22 cellular contexts compared by ENCODE assay signal in the genomic region with DNA sequence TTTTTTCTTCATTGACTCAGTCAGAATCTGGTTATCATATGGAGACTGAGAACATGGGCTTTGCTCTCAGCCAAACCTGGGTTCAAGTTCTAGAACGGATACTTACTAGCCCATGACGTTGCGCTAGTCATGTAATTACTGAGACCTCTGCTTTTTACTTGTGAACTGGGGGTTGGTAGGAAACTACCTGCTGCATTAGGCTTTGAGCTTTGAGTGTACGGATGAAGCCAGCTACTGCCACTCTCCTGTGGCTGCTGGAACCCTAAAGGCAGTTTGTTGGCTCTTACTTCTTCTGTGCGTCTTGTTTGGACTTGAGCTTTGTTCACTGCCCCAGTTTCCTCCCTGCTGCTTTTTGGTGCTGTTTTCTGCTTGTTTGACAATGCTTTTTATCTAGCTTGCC. TPM values are rescaled to one million over a fixed set of nuclear protein-coding genes. Genes with fewer than 3 reads are reported as not detected.
DNase-seq lines count a peak whose midpoint lies in the region; ATAC-seq and TF ChIP-seq lines count a peak whose summit lies in the region.
"Had no signal": no experiment of that assay in that cellular context is flagged by ENCODE, and none has a peak within 500 bp of the region (broad histone marks: within the 10 kb centered on the region; RNA-seq: fewer than 3 reads in every experiment).

No MANE protein-coding gene starts in this region.

- H3K9me3 Mint-ChIP-seq in CD8-positive, alpha-beta memory T cell = no peaks in the 10 kb centered on the region
- H3K9me3 Mint-ChIP-seq in activated naive CD8-positive, alpha-beta T cell treated with anti-CD3 and anti-CD28 coated beads, Interleukin-2, amount 50 U/mL, for 24 hours = no peaks in the 10 kb centered on the region
- H3K9me3 Mint-ChIP-seq in neural progenitor cell (peaks cover 5% of the 10 kb centered on the region), MCF 10A (ENCODE audit: unreplicated experiment) (no peaks in the 10 kb centered on the region)

- no peak for TF ChIP-seq EP300 in gastroesophageal sphincter (IDR thresholded peaks at IDR 0.05)

- no peak overlapping the region for H3K4me2 ChIP-seq in neural progenitor cell
- H3K4me2 ChIP-seq: KMS-11 had no signal

- H3F3A ChIP-seq in neural progenitor cell (ENCODE audit: low read depth) = no peaks in the 10 kb centered on the region

- TF ChIP-seq CTCF in neural progenitor cell (IDR thresholded peaks at IDR 0.05) (no peak), GM13977 (IDR thresholded peaks at IDR 0.05; ENCODE audit: extremely low read depth, insufficient read depth, missing control alignments) (no peak), gastroesophageal sphincter (IDR thresholded peaks at IDR 0.05) (no peak), MCF 10A (IDR thresholded peaks at IDR 0.05; ENCODE audit: unreplicated experiment) (no peak)

- CTCF ChIA-PET in CD8-positive, alpha-beta memory T cell (lab: Charles Lee) = interaction anchor here (0.6 to 2.3 kb wide), 10 partner anchors 11 to 165 kb away, joined by 3 to 13 read pairs (median 4); partner anchors contain the start of genes HDAC10 and SCO2
- CTCF ChIA-PET in MCF 10A (lab: Yijun Ruan, JAX) = interaction anchor here (0.7 to 1.7 kb wide), 3 partner anchors 10 to 123 kb away, joined by 3 to 4 read pairs (median 3); no protein-coding TSS in a partner anchor

- H3K36me3 ChIP-seq in CD8-positive, alpha-beta memory T cell (ENCODE audit: insufficient read depth, low read length) = peaks cover 10% of the 10 kb centered on the region
- H3K36me3 ChIP-seq in KOPT-K1 (ENCODE audit: insufficient read depth, low read length) = peaks cover 40% of the 10 kb centered on the region
- H3K36me3 ChIP-seq in neural progenitor cell = no peaks in the 10 kb centered on the region
- peaks cover 0 to 25% of the 10 kb centered on the region in 2 donors for H3K36me3 ChIP-seq in gastroesophageal sphincter

- POLR2A ChIA-PET in CD8-positive, alpha-beta memory T cell (lab: Charles Lee) = interaction anchor here (0.6 to 2.0 kb wide), 4 partner anchors 20 to 170 kb away, joined by 3 to 6 read pairs (median 4); no protein-coding TSS in a partner anchor
- POLR2A ChIA-PET in MCF 10A (lab: Yijun Ruan, JAX) = interaction anchor here (1.0 kb wide), 1 partner anchor 117 kb away, joined by 3 read pairs; no protein-coding TSS in a partner anchor

- H3K36me3 Mint-ChIP-seq in CD8-positive, alpha-beta memory T cell = peaks cover 9 to 35% (median 13%) of the 10 kb centered on the region in 3 donors
- peaks cover 22% of the 10 kb centered on the region for H3K36me3 Mint-ChIP-seq in activated naive CD8-positive, alpha-beta T cell treated with anti-CD3 and anti-CD28 coated beads, Interleukin-2, amount 50 U/mL, for 24 hours (ENCODE audit: low read depth)
- H3K36me3 Mint-ChIP-seq in neural progenitor cell = peaks cover 33% of the 10 kb centered on the region
- H3K36me3 Mint-ChIP-seq in MCF 10A (ENCODE audit: insufficient read depth, unreplicated experiment) = peaks cover 29% of the 10 kb centered on the region

- intact Hi-C loops in MCF 10A (cut with micrococcal nuclease) = no loop called here

- no peak overlapping the region for H3K9ac ChIP-seq in neural progenitor cell
- H3K9ac ChIP-seq: KMS-11 had no signal

- in situ Hi-C loops in GM13977 (cut with MboI; ENCODE audit: low pct_unique_long_range_greater_than_20kb, low sequenced_read_pairs, unreplicated experiment) = no loop called here

- peak overlapping the region; percentile 77 to 97 (median 89) for H3K27ac Mint-ChIP-seq in CD8-positive, alpha-beta memory T cell
- peak overlapping the region; percentile 64 for H3K27ac Mint-ChIP-seq in activated naive CD8-positive, alpha-beta T cell treated with anti-CD3 and anti-CD28 coated beads, Interleukin-2, amount 50 U/mL, for 24 hours
- H3K27ac Mint-ChIP-seq in neural progenitor cell = peak overlapping the region; percentile 62
- no peak overlapping the region for H3K27ac Mint-ChIP-seq in MCF 10A (ENCODE audit: low read depth, unreplicated experiment)

- DNase-seq in CD8-positive, alpha-beta memory T cell = no peak
- no peak for DNase-seq in activated naive CD8-positive, alpha-beta T cell treated with anti-CD3 and anti-CD28 coated beads, Interleukin-2, amount 50 U/mL, for 24 hours
- DNase-seq in neural progenitor cell (ENCODE audit: low spot score) = no peak
- DNase-seq in GM13977 (ENCODE audit: low spot score) = no peak
- no peak for DNase-seq in MCF 10A (ENCODE audit: unreplicated experiment)
- DNase-seq: AML-193; amniotic stem cell; Calu3; effector CD8-positive, alpha-beta T cell; EL; left ventricle myocardium inferior; NCI-H1092; NCI-H2081 treated with DMSO at 0.1 percent for 48 hours; NK-92 treated with Interleukin-12 subunit alpha and Interleukin-12 subunit beta, amount 100 ng/mL, for 24 hours; retina; stimulated activated CD4-positive, alpha-beta T cell treated with anti-CD3 and anti-CD28 coated beads, Interleukin-12 subunit alpha, Interleukin-12 subunit beta, amount 100 ng/mL, for 4 hours; T1000; transverse colon had no signal

- peak; percentile 61 for ATAC-seq in activated naive CD8-positive, alpha-beta T cell treated with anti-CD3 and anti-CD28 coated beads, Interleukin-2, amount 50 U/mL, for 24 hours
- ATAC-seq in gastroesophageal sphincter = no peak

- no peak overlapping the region for H3K4me3 ChIP-seq in CD8-positive, alpha-beta memory T cell (ENCODE audit: low read length)
- no peak overlapping the region for H3K4me3 ChIP-seq in neural progenitor cell
- H3K4me3 ChIP-seq in gastroesophageal sphincter = no peak overlapping the region
- H3K4me3 ChIP-seq: left ventricle myocardium inferior, transverse colon had no signal

- no TSS peak for BruUV-seq in MCF 10A (replicated peaks; lab: Mats Ljungman, UMichigan)

- no peaks in the 10 kb centered on the region for H3K9me3 ChIP-seq in CD8-positive, alpha-beta memory T cell (ENCODE audit: low read length)
- H3K9me3 ChIP-seq in KOPT-K1 (ENCODE audit: insufficient read depth, low read length, poor library complexity, severe bottlenecking) (no peaks in the 10 kb centered on the region), neural progenitor cell (ENCODE audit: low read depth) (no peaks in the 10 kb centered on the region), gastroesophageal sphincter (no peaks in the 10 kb centered on the region)
- H3K9me3 ChIP-seq: left ventricle myocardium inferior, neutrophil, transverse colon had no signal

- TF ChIP-seq POLR2A in gastroesophageal sphincter (IDR thresholded peaks at IDR 0.05) = no peak

- H3K4me1 ChIP-seq in CD8-positive, alpha-beta memory T cell (ENCODE audit: insufficient read depth, low read length) = peaks cover 33% of the 10 kb centered on the region
- no peaks in the 10 kb centered on the region for H3K4me1 ChIP-seq in neural progenitor cell
- peaks cover 0 to 30% (median 2%) of the 10 kb centered on the region in 3 donors for H3K4me1 ChIP-seq in gastroesophageal sphincter

- H3K4me3 Mint-ChIP-seq in CD8-positive, alpha-beta memory T cell = peak overlapping the region in 6 of 7 donors; percentile 34 to 67 (median 54)
- H3K4me3 Mint-ChIP-seq in activated naive CD8-positive, alpha-beta T cell treated with anti-CD3 and anti-CD28 coated beads, Interleukin-2, amount 50 U/mL, for 24 hours = no peak overlapping the region
- H3K4me3 Mint-ChIP-seq in neural progenitor cell (no peak overlapping the region), MCF 10A (ENCODE audit: unreplicated experiment) (no peak overlapping the region)

- peaks cover 64% of the 10 kb centered on the region for H4K20me1 ChIP-seq in neural progenitor cell (ENCODE audit: low read depth)

- peak overlapping the region; percentile 4 for H3K27ac ChIP-seq in CD8-positive, alpha-beta memory T cell (ENCODE audit: low read depth, low read length)
- H3K27ac ChIP-seq in KOPT-K1 (ENCODE audit: low read depth, low read length, poor library complexity, severe bottlenecking) = peak overlapping the region; percentile 64
- H3K27ac ChIP-seq in neural progenitor cell = no peak overlapping the region
- no peak overlapping the region for H3K27ac ChIP-seq in gastroesophageal sphincter
- H3K27ac ChIP-seq: KMS-11, left ventricle myocardium inferior, neutrophil had no signal

- H3K4me1 Mint-ChIP-seq in CD8-positive, alpha-beta memory T cell = peaks cover 53 to 76% (median 68%) of the 10 kb centered on the region in 3 donors
- peaks cover 60% of the 10 kb centered on the region for H3K4me1 Mint-ChIP-seq in activated naive CD8-positive, alpha-beta T cell treated with anti-CD3 and anti-CD28 coated beads, Interleukin-2, amount 50 U/mL, for 24 hours
- H3K4me1 Mint-ChIP-seq in neural progenitor cell (peaks cover 2% of the 10 kb centered on the region), MCF 10A (ENCODE audit: insufficient read depth, unreplicated experiment) (peaks cover 6% of the 10 kb centered on the region)

- H3K27me3 ChIP-seq in CD8-positive, alpha-beta memory T cell (ENCODE audit: insufficient read depth, low read length, poor library complexity, severe bottlenecking) = no peaks in the 10 kb centered on the region
- H3K27me3 ChIP-seq in neural progenitor cell (no peaks in the 10 kb centered on the region), gastroesophageal sphincter (no peaks in the 10 kb centered on the region)
- H3K27me3 ChIP-seq: neutrophil, transverse colon had no signal

- H3K79me2 ChIP-seq in neural progenitor cell (ENCODE audit: low read depth) = peaks cover 99% of the 10 kb centered on the region

- H3K27me3 Mint-ChIP-seq in CD8-positive, alpha-beta memory T cell = no peaks in the 10 kb centered on the region
- no peaks in the 10 kb centered on the region for H3K27me3 Mint-ChIP-seq in activated naive CD8-positive, alpha-beta T cell treated with anti-CD3 and anti-CD28 coated beads, Interleukin-2, amount 50 U/mL, for 24 hours
- H3K27me3 Mint-ChIP-seq in neural progenitor cell (ENCODE audit: insufficient read depth, low read depth) = no peaks in the 10 kb centered on the region
- H3K27me3 Mint-ChIP-seq in MCF 10A (ENCODE audit: insufficient read depth, unreplicated experiment) = no peaks in the 10 kb centered on the region

- WGBS in gastroesophageal sphincter (ENCODE audit: low coverage in 1 of 2), 2 donors = 87 to 93% methylated on average over 3 to 5 of the region's 5 CpGs

- H2AFZ ChIP-seq in neural progenitor cell (replicated peaks) = no peak overlapping the region

RNA-seq across cellular contexts. Expression of gene PPP6R2, which starts 18.1 kb away (rescaled TPM):
- total RNA-seq in CD8-positive, alpha-beta memory T cell = 10 to 100 TPM; 49.7 to 55.9 TPM
- 34.2 TPM for polyA plus RNA-seq in CD8-positive, alpha-beta memory T cell
- total RNA-seq in neural progenitor cell (ENCODE audit: low replicate concordance) = 32.6 and 65.5 TPM in 2 replicates
- 10 to 100 TPM; 52.2 to 73.5 (median 64.2) TPM for total RNA-seq in gastroesophageal sphincter
- 28.4 and 30.1 TPM in 2 replicates for total RNA-seq in MCF 10A (2022)

RNA-seq across cellular contexts. Expression of gene DENND6B, which starts 34.4 kb away (rescaled TPM):
- total RNA-seq in CD8-positive, alpha-beta memory T cell = 1 to 10 TPM; 3.9 to 4.3 TPM
- polyA plus RNA-seq in CD8-positive, alpha-beta memory T cell = 0.67 TPM
- total RNA-seq in neural progenitor cell (ENCODE audit: low replicate concordance) (1.0 and 7.8 TPM in 2 replicates), gastroesophageal sphincter (1 to 10 TPM; 2.0 to 4.8 (median 2.8) TPM), MCF 10A (2022) (4.0 and 5.5 TPM in 2 replicates)

RNA-seq across cellular contexts. Expression of gene PLXNB2, which starts 53.8 kb away (rescaled TPM):
- total RNA-seq in CD8-positive, alpha-beta memory T cell = 10 to 100 TPM; 13.4 to 14.4 TPM
- polyA plus RNA-seq in CD8-positive, alpha-beta memory T cell = 0.17 TPM
- total RNA-seq in neural progenitor cell (ENCODE audit: low replicate concordance) (32.4 and 94.1 TPM in 2 replicates), gastroesophageal sphincter (100 to 1,000 TPM in 2 of 4 donors, 10 to 100 TPM in 2; 93.2 to 207 (median 102) TPM), MCF 10A (2022) (199 and 200 TPM in 2 replicates)

Comparison
In these comparisons a context has a peak if more than half of its experiments do, and no peak if none do; other contexts are left out.
1. H3K27ac ChIP-seq: peak in CD8-positive, alpha-beta memory T cell (single experiment) and KOPT-K1 (single experiment); none in neural progenitor cell (single experiment) and gastroesophageal sphincter (0 of 4).
2. H3K4me3 Mint-ChIP-seq: peak in CD8-positive, alpha-beta memory T cell (6 of 7); none in activated naive CD8-positive, alpha-beta T cell treated with anti-CD3 and anti-CD28 coated beads, Interleukin-2, amount 50 U/mL, for 24 hours (single experiment), neural progenitor cell (single experiment) and MCF 10A (single experiment).